8 cellular contexts compared by ENCODE assay signal in the genomic region with DNA sequence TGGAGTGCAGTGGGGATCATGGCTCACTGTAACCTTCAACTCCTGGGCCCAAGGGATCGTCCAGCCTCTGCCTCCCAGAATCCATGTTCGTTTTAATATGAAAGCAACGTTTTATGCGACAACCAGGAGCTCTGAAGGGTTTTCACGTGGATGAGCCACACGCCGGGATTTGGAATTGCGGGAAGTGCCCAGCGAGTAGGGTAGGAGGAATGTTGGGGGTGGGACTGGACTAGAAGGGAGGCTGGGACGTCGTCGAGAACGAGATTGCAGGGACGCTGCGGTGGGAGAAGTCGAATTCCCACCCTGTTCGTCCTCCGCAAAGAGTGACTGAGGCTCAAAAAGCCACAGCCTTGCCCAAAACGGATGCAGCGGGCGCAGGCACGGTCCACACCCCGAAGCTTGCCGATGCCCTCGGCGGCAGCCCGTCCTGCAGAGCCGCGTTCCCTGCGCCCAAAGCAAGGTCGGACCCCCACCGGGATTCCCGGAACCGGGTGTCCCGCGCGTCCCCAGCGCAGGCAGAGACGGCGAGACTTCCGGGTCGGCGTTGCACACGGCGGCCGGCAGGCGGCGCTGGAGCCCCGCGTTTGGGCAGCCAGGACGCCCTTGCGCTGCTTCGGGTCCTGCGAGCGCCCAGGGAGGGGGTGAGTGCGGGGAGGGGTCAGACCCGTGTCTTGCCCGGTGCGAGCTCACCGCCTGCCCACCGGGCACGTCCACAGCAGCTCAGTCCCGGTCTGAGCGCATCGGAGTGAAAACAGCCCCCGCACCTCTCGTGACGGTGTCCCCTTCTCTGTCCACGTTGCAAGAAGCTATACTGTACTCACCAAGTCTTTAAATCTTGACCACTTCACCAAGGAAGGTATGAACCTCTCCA.
DNase-seq lines count a peak whose midpoint lies in the region; ATAC-seq and TF ChIP-seq lines count a peak whose summit lies in the region.

No MANE protein-coding gene starts in this region.

- intact Hi-C loops in CD8-positive, alpha-beta T cell (cut with DNase I, micrococcal nuclease): loop anchor here (1.0 to 5.0 kb wide), 4 partner anchors 31 to 1913 kb away; a partner anchor contains a TSS
- intact Hi-C loops in esophagus squamous epithelium (cut with DNase I): loop anchor here (2.0 to 10.0 kb wide), 2 partner anchors 123 to 405 kb away; a partner anchor contains a TSS

- peak overlapping the region; percentile 56 for H3K27ac Mint-ChIP-seq in CD8-positive, alpha-beta T cell
- peak overlapping the region; percentile 88 for H3K27ac Mint-ChIP-seq in activated T-cell treated with anti-CD3 and anti-CD28 coated beads, Interleukin-2, amount 50 U/mL, for 24 hours

- WGBS in esophagus squamous epithelium, 2 donors: 0 to 5% methylated on average over 4 to 19 of the region's 69 CpGs

- no peaks in the 10 kb centered on the region for H3K36me3 ChIP-seq in CD8-positive, alpha-beta T cell (ENCODE audit: insufficient read depth, low read length)
- H3K36me3 ChIP-seq in esophagus squamous epithelium: no peaks in the 10 kb centered on the region

- TF ChIP-seq CTCF in CD8-positive, alpha-beta T cell (IDR thresholded peaks at IDR 0.05): peak; percentile 98
- peak; percentile 97 to 98 (median 98) for TF ChIP-seq CTCF in esophagus squamous epithelium (IDR thresholded peaks at IDR 0.05)

- H3K4me1 ChIP-seq in CD8-positive, alpha-beta T cell (ENCODE audit: insufficient read depth, low read length): peaks cover 9% of the 10 kb centered on the region
- peaks cover 6 to 27% (median 8%) of the 10 kb centered on the region in 3 donors for H3K4me1 ChIP-seq in esophagus squamous epithelium

- H3K27me3 ChIP-seq in CD8-positive, alpha-beta T cell (ENCODE audit: insufficient read depth, low read length): no peaks in the 10 kb centered on the region
- peaks cover 0 to 29% (median 0%) of the 10 kb centered on the region in 4 donors for H3K27me3 ChIP-seq in esophagus squamous epithelium

- H3K4me1 Mint-ChIP-seq in CD8-positive, alpha-beta T cell (ENCODE audit: low read depth): peaks cover 9% of the 10 kb centered on the region
- H3K4me1 Mint-ChIP-seq in activated T-cell treated with anti-CD3 and anti-CD28 coated beads, Interleukin-2, amount 50 U/mL, for 24 hours (ENCODE audit: low read depth): peaks cover 7% of the 10 kb centered on the region

- H3K4me3 ChIP-seq in CD8-positive, alpha-beta T cell (ENCODE audit: low read depth, low read length): peak overlapping the region; percentile 76
- peak overlapping the region; percentile 54 to 84 (median 64) for H3K4me3 ChIP-seq in esophagus squamous epithelium

- no peaks in the 10 kb centered on the region for H3K9me3 Mint-ChIP-seq in CD8-positive, alpha-beta T cell
- H3K9me3 Mint-ChIP-seq in activated T-cell treated with anti-CD3 and anti-CD28 coated beads, Interleukin-2, amount 50 U/mL, for 24 hours: no peaks in the 10 kb centered on the region

- no peak overlapping the region for H3K27ac ChIP-seq in CD8-positive, alpha-beta T cell (ENCODE audit: low read depth, low read length)
- peak overlapping the region; percentile 64 to 78 (median 71) for H3K27ac ChIP-seq in esophagus squamous epithelium

- POLR2A ChIA-PET in CD8-positive, alpha-beta T cell (lab: Charles Lee): interaction anchor here (2.2 kb wide), 1 partner anchor 31 kb away, joined by 9 read pairs; no protein-coding TSS in a partner anchor

- CTCF ChIA-PET in CD8-positive, alpha-beta T cell (lab: Charles Lee): interaction anchor here (0.6 to 16.4 kb wide), 34 partner anchors 9 to 421 kb away, joined by 3 to 391 read pairs (median 5); a partner anchor contains a TSS

- H3K4me3 Mint-ChIP-seq in CD8-positive, alpha-beta T cell: peak overlapping the region; percentile 85
- peak overlapping the region; percentile 78 for H3K4me3 Mint-ChIP-seq in activated T-cell treated with anti-CD3 and anti-CD28 coated beads, Interleukin-2, amount 50 U/mL, for 24 hours

- ATAC-seq in CD8-positive, alpha-beta T cell: peak; percentile 91
- ATAC-seq in GM19395 (IDR thresholded peaks at IDR 0.05; ENCODE audit: unreplicated experiment): peak; percentile 84

- DNase-seq in CD8-positive, alpha-beta T cell: peak; percentile 59 to 90 (median 72)
- DNase-seq in HPDE6-E6E7 (ENCODE audit: extremely low spot score) (peak; percentile 71), OCI-M1 (lab: John Stamatoyannopoulos, UW) (peak; percentile 86), esophagus squamous epithelium (lab: John Stamatoyannopoulos, UW) (no peak), myocyte (ENCODE audit: low read depth) (peak; percentile 75)
- peak; percentile 91 for DNase-seq in activated T-cell treated with anti-CD3 and anti-CD28 coated beads, Interleukin-2, amount 50 U/mL, for 24 hours
- DNase-seq in stimulated activated CD8-positive, alpha-beta memory T cell treated with anti-CD3 and anti-CD28 coated beads, Interleukin-7, amount 100 ng/mL, for 48 hours (ENCODE audit: extremely low read depth in 1 of 2, low read depth in 1 of 2): peak; percentile 47 to 61

- no peaks in the 10 kb centered on the region for H3K9me3 ChIP-seq in CD8-positive, alpha-beta T cell (ENCODE audit: low read length)
- no peaks in the 10 kb centered on the region for H3K9me3 ChIP-seq in esophagus squamous epithelium

- H3K27me3 Mint-ChIP-seq in CD8-positive, alpha-beta T cell (ENCODE audit: low read depth): peaks cover 8% of the 10 kb centered on the region
- H3K27me3 Mint-ChIP-seq in activated T-cell treated with anti-CD3 and anti-CD28 coated beads, Interleukin-2, amount 50 U/mL, for 24 hours: no peaks in the 10 kb centered on the region

- H3K36me3 Mint-ChIP-seq in CD8-positive, alpha-beta T cell: no peaks in the 10 kb centered on the region
- no peaks in the 10 kb centered on the region for H3K36me3 Mint-ChIP-seq in activated T-cell treated with anti-CD3 and anti-CD28 coated beads, Interleukin-2, amount 50 U/mL, for 24 hours (ENCODE audit: low read depth)

- TF ChIP-seq POLR2A in esophagus squamous epithelium (IDR thresholded peaks at IDR 0.05): peak in 2 of 4 donors; percentile 12 to 23
